ENCODE assay signal across 13 cellular contexts in genomic region chr15:50562735-50563640, GRCh38. TPM values are rescaled to one million over a fixed set of nuclear protein-coding genes. Genes with fewer than 3 reads are reported as not detected.
DNase-seq lines count a peak whose midpoint lies in the region; ATAC-seq and TF ChIP-seq lines count a peak whose summit lies in the region.
"Had no signal": no experiment of that assay in that cellular context is flagged by ENCODE, and none has a peak within 500 bp of the region (broad histone marks: within the 10 kb centered on the region; RNA-seq: fewer than 3 reads in every experiment).

No MANE protein-coding gene starts in this region.

- peaks cover 21% of the 10 kb centered on the region for H3K4me1 Mint-ChIP-seq in activated CD8-positive, alpha-beta T cell treated with anti-CD3 and anti-CD28 coated beads, Interleukin-2, amount 10 ng/mL, durations not matched to agents 7 days and 5 days (ENCODE audit: low read depth)

- peaks cover 4% of the 10 kb centered on the region for H3K4me1 ChIP-seq in foreskin keratinocyte
- H3K4me1 ChIP-seq: suprapubic skin had no signal

- POLR2A ChIA-PET in activated CD8-positive, alpha-beta T cell treated with anti-CD3 and anti-CD28 coated beads, Interleukin-2, amount 10 ng/mL, durations not matched to agents 7 days and 5 days (lab: Charles Lee): interaction anchor here (0.6 to 0.8 kb wide), 2 partner anchors 10 to 25 kb away, joined by 3 to 4 read pairs; no protein-coding TSS in a partner anchor

- peak overlapping the region; percentile 80 for H3K27ac Mint-ChIP-seq in activated CD8-positive, alpha-beta T cell treated with anti-CD3 and anti-CD28 coated beads, Interleukin-2, amount 10 ng/mL, durations not matched to agents 7 days and 5 days

- intact Hi-C loops in dorsolateral prefrontal cortex (cut with DNase I): no loop called here

- H3K9me3 Mint-ChIP-seq in activated CD8-positive, alpha-beta T cell treated with anti-CD3 and anti-CD28 coated beads, Interleukin-2, amount 10 ng/mL, durations not matched to agents 7 days and 5 days (ENCODE audit: insufficient read depth): no peaks in the 10 kb centered on the region

- H3K4me3 Mint-ChIP-seq in activated CD8-positive, alpha-beta T cell treated with anti-CD3 and anti-CD28 coated beads, Interleukin-2, amount 10 ng/mL, durations not matched to agents 7 days and 5 days: no peak overlapping the region

- no peak overlapping the region for H3K4me3 ChIP-seq in dorsolateral prefrontal cortex
- H3K4me3 ChIP-seq: suprapubic skin had no signal

- H3K27me3 ChIP-seq in foreskin keratinocyte (no peaks in the 10 kb centered on the region), dorsolateral prefrontal cortex (no peaks in the 10 kb centered on the region)
- H3K27me3 ChIP-seq: suprapubic skin had no signal

- H3K27ac ChIP-seq in foreskin keratinocyte: no peak overlapping the region
- no peak overlapping the region for H3K27ac ChIP-seq in dorsolateral prefrontal cortex
- H3K27ac ChIP-seq: epithelial cell of prostate, suprapubic skin had no signal

- CTCF ChIA-PET in activated CD8-positive, alpha-beta T cell treated with anti-CD3 and anti-CD28 coated beads, Interleukin-2, amount 10 ng/mL, durations not matched to agents 7 days and 5 days (lab: Charles Lee): interaction anchor here (0.7 kb wide), 1 partner anchor 317 kb away, joined by 3 read pairs; no protein-coding TSS in a partner anchor

- TF ChIP-seq CTCF in foreskin keratinocyte (conservative IDR thresholded peaks at IDR 0.05) (no peak), dorsolateral prefrontal cortex (IDR thresholded peaks at IDR 0.05 in 54 of 56, conservative IDR thresholded peaks at IDR 0.05 in 2 of 56; ENCODE audit: low read depth in 1 of 56, partially characterized antibody in 56 of 56) (no peak)

- no peaks in the 10 kb centered on the region for H3K27me3 Mint-ChIP-seq in activated CD8-positive, alpha-beta T cell treated with anti-CD3 and anti-CD28 coated beads, Interleukin-2, amount 10 ng/mL, durations not matched to agents 7 days and 5 days (ENCODE audit: low read depth)

- DNase-seq in AG08395 (ENCODE audit: low spot score): peak; percentile 29
- peak; percentile 31 for DNase-seq in DMS 273 treated with DMSO at 0.1 percent for 48 hours (lab: John Stamatoyannopoulos, UW)
- peak; percentile 38 for DNase-seq in activated CD8-positive, alpha-beta T cell treated with anti-CD3 and anti-CD28 coated beads, Interleukin-2, amount 10 ng/mL, durations not matched to agents 7 days and 5 days
- DNase-seq in foreskin keratinocyte: peak; percentile 36 to 64
- no peak for DNase-seq in NCI-H69 (lab: John Stamatoyannopoulos, UW)
- no peak for DNase-seq in ecto neural progenitor cell (ENCODE audit: low spot score)
- no peak for DNase-seq in NCI-H446 (lab: John Stamatoyannopoulos, UW)
- no peak for DNase-seq in dorsolateral prefrontal cortex
- DNase-seq: aorta, Karpas-422, NCI-H2107 had no signal

- ATAC-seq in activated CD8-positive, alpha-beta T cell treated with anti-CD3 and anti-CD28 coated beads, Interleukin-2, amount 10 ng/mL, durations not matched to agents 7 days and 5 days: peak; percentile 55
- peak; percentile 58 for ATAC-seq in foreskin keratinocyte

- H3K36me3 Mint-ChIP-seq in activated CD8-positive, alpha-beta T cell treated with anti-CD3 and anti-CD28 coated beads, Interleukin-2, amount 10 ng/mL, durations not matched to agents 7 days and 5 days (ENCODE audit: low read depth): peaks cover 44% of the 10 kb centered on the region

RNA-seq across cellular contexts. Expression of gene USP50, which starts 16.5 kb away (rescaled TPM):
- total RNA-seq in activated CD8-positive, alpha-beta T cell treated with anti-CD3 and anti-CD28 coated beads, Interleukin-2, amount 10 ng/mL, durations not matched to agents 7 days and 5 days: not detected
- total RNA-seq in foreskin keratinocyte (not detected in 2 replicates), dorsolateral prefrontal cortex (1 to 10 TPM in 53 of 120 experiments, under 1 TPM in 12, not detected in 55; 0.38 to 3.5 (median 1.5) TPM)
- polyA plus RNA-seq in foreskin keratinocyte: not detected in 2 replicates
- polyA plus RNA-seq: aorta had no signal

Comparison
In these comparisons a context has a peak if more than half of its experiments do, and no peak if none do; other contexts are left out.
1. DNase-seq: peak in AG08395 (single experiment), DMS 273 treated with DMSO at 0.1 percent for 48 hours (single experiment), activated CD8-positive, alpha-beta T cell treated with anti-CD3 and anti-CD28 coated beads, Interleukin-2, amount 10 ng/mL, durations not matched to agents 7 days and 5 days (single experiment) and foreskin keratinocyte (2 of 2); none in NCI-H69 (single experiment), ecto neural progenitor cell (single experiment), NCI-H446 (0 of 2) and dorsolateral prefrontal cortex (0 of 10).